10 cellular contexts compared by ENCODE assay signal in the genomic region with DNA sequence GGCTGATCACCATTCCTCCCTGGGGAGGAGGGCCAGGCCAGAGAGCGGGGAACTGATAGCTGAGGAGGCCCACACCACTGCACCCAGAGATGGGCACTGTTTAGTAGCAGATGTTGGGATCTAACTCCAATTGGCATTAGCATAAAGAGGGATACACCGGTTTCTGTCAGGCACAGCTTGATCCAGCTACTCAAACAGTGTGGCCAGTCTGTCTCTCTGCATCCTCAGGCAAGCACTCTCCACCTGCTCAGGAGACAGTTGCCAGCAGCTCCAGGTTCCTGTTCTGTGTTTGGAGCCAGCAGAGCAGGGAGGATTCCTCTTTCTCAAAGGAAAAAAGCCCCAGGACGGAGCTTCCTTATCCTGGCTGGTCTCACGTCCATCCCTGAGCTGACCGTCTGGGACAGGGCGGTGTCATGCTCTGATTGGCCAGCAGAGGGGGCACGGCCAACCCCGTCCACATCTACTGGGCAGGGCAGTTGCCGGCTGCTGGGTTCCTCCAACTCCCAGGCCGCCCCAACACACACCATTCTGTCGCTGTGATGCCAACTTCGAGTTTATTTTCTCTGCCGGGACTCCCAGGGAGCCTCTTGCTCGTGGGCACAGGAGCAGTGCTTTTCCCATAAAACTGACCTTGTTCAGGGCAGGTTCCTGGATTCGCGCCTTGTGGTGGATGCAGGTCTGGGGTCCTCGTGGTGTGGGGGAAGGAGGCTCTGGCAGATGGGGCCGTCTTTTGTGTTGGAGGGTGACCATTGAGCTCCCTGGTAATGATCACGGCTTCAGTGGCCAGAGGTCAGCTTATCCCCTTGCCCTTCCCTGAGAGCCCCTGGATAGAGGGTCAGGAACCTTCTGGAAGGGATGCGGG. TPM values are rescaled to one million over a fixed set of nuclear protein-coding genes. Genes with fewer than 3 reads are reported as not detected.
DNase-seq lines count a peak whose midpoint lies in the region; ATAC-seq and TF ChIP-seq lines count a peak whose summit lies in the region.
"Had no signal": no experiment of that assay in that cellular context is flagged by ENCODE, and none has a peak within 500 bp of the region (broad histone marks: within the 10 kb centered on the region; RNA-seq: fewer than 3 reads in every experiment).

No MANE protein-coding gene starts in this region.

- no peak overlapping the region for H3K56ac ChIP-seq in H9 (ENCODE audit: insufficient read length, low read depth, low read length)

- no CpG with 5 or more reads among the region's 20 CpGs for WGBS in H9 (ENCODE audit: extremely low coverage, insufficient read length, low lambda C conversion rate)
- no CpG with 5 or more reads among the region's 20 CpGs for WGBS in trophoblast cell (ENCODE audit: extremely low coverage, insufficient coverage, insufficient read length)

- DNase-seq in Caco-2 (peak; percentile 67 to 75), H9 (peak; percentile 84), WTC11 (ENCODE audit: low spot score) (peak; percentile 84), glomerular visceral epithelial cell (ENCODE audit: extremely low spot score) (peak; percentile 53), trophoblast cell (peak in 1 of 2 donors; percentile 64), T1000 (lab: John Stamatoyannopoulos, UW) (no peak)
- DNase-seq: naive B cell had no signal

- no peak overlapping the region for H4K12ac ChIP-seq in trophoblast cell (ENCODE audit: low read depth, low read length)

- no peak overlapping the region for H2BK20ac ChIP-seq in H9 (ENCODE audit: low read depth, low read length, poor library complexity, severe bottlenecking)

- H3K4me1 Mint-ChIP-seq in Caco-2 (ENCODE audit: low read depth, unreplicated experiment), result no peaks in the 10 kb centered on the region
- H3K4me1 Mint-ChIP-seq in H9, result no peaks in the 10 kb centered on the region; a peak in 1 of 4 replicates
- H3K4me1 Mint-ChIP-seq in WTC11, result no peaks in the 10 kb centered on the region
- H3K4me1 Mint-ChIP-seq: naive B cell had no signal

- H4K8ac ChIP-seq in H9 (replicated peaks; ENCODE audit: insufficient read length, low read depth, low read length) (no peak overlapping the region), trophoblast cell (ENCODE audit: low read depth, low read length) (no peak overlapping the region)

- TF ChIP-seq CTCF in Caco-2 (IDR thresholded peaks at IDR 0.05; ENCODE audit: insufficient read depth in 1 of 2, low read depth in 1 of 2, low read length in 1 of 2, severe bottlenecking in 1 of 2, unreplicated experiment in 1 of 2) (peak; percentile 78 to 83), H9 (conservative IDR thresholded peaks at IDR 0.05) (peak; percentile 88), WTC11 (IDR thresholded peaks at IDR 0.05) (peak; percentile 88)

- H3K23ac ChIP-seq in H9 (ENCODE audit: insufficient read length, low read depth, low read length), result no peak overlapping the region
- no peak overlapping the region for H3K23ac ChIP-seq in trophoblast cell (ENCODE audit: low read length)

- H3K4me2 ChIP-seq in H9 (ENCODE audit: insufficient read depth, insufficient read length, low read length), result no peak overlapping the region
- no peak overlapping the region for H3K4me2 ChIP-seq in trophoblast cell (ENCODE audit: low read length)

- CTCF ChIA-PET in Caco-2 (lab: Charles Lee) (interaction anchor here (0.5 to 1.0 kb wide), 6 partner anchors 9 to 723 kb away, joined by 3 to 5 read pairs (median 3); no protein-coding TSS in a partner anchor), WTC11 (lab: Charles Lee) (interaction anchor here (0.5 to 2.6 kb wide), 42 partner anchors 9 to 519 kb away, joined by 3 to 30 read pairs (median 4); no protein-coding TSS in a partner anchor)

- no peaks in the 10 kb centered on the region for H3K9me3 ChIP-seq in Caco-2
- no peaks in the 10 kb centered on the region for H3K9me3 ChIP-seq in H9 (ENCODE audit: control insufficient read depth, low read depth, low read length)
- peaks cover 8% of the 10 kb centered on the region for H3K9me3 ChIP-seq in trophoblast cell (ENCODE audit: insufficient read depth, low read depth, low read length)

- H3K14ac ChIP-seq in H9 (ENCODE audit: insufficient read depth, low read length), result no peak overlapping the region
- no peak overlapping the region for H3K14ac ChIP-seq in trophoblast cell (ENCODE audit: low read length)

- H3K36me3 ChIP-seq in Caco-2 (ENCODE audit: control insufficient read depth, insufficient read depth, low read length) (no peaks in the 10 kb centered on the region), trophoblast cell (ENCODE audit: control insufficient read depth in 1 of 2, insufficient read depth in 2 of 2, low read length in 2 of 2) (peaks cover 79 to 90% of the 10 kb centered on the region in 2 experiments)

- ATAC-seq in WTC11, result peak; percentile 98
- ATAC-seq in HG03439 (IDR thresholded peaks at IDR 0.05; ENCODE audit: unreplicated experiment), result no peak
- ATAC-seq in GM18873 (IDR thresholded peaks at IDR 0.05; ENCODE audit: low FRiP score, unreplicated experiment), result no peak

- H3K23me2 ChIP-seq in H9 (ENCODE audit: insufficient read length, low read depth, low read length, poor library complexity, severe bottlenecking), result no peaks in the 10 kb centered on the region

- H3K79me2 ChIP-seq in H9 (ENCODE audit: insufficient read depth, low read length), result no peaks in the 10 kb centered on the region
- H3K79me2 ChIP-seq in trophoblast cell (ENCODE audit: control insufficient read depth, insufficient read depth, low read length, poor library complexity), result peaks cover 3% of the 10 kb centered on the region

- H3K4me1 ChIP-seq in Caco-2, result no peaks in the 10 kb centered on the region
- H3K4me1 ChIP-seq in H9 (ENCODE audit: insufficient read depth, low read length), result no peaks in the 10 kb centered on the region
- H3K4me1 ChIP-seq in trophoblast cell (ENCODE audit: control insufficient read depth in 1 of 2, insufficient read depth in 2 of 2, low read length in 2 of 2), result peaks cover 7 to 22% of the 10 kb centered on the region in 2 experiments

- H3K9me3 Mint-ChIP-seq in Caco-2 (ENCODE audit: unreplicated experiment) (no peaks in the 10 kb centered on the region), H9 (no peaks in the 10 kb centered on the region; a peak in 2 of 5 replicates), WTC11 (no peaks in the 10 kb centered on the region)
- H3K9me3 Mint-ChIP-seq: naive B cell had no signal

- H3K27ac Mint-ChIP-seq in Caco-2 (ENCODE audit: unreplicated experiment), result no peak overlapping the region
- H3K27ac Mint-ChIP-seq in H9, result peak overlapping the region in 1 of 3 experiments; percentile 72; a peak in 1 of 7 replicates
- H3K27ac Mint-ChIP-seq in WTC11, result no peak overlapping the region
- H3K27ac Mint-ChIP-seq: naive B cell had no signal

- H3K27me3 Mint-ChIP-seq in Caco-2 (ENCODE audit: insufficient read depth, unreplicated experiment), result no peaks in the 10 kb centered on the region
- no peaks in the 10 kb centered on the region for H3K27me3 Mint-ChIP-seq in H9 (ENCODE audit: low read depth)
- no peaks in the 10 kb centered on the region for H3K27me3 Mint-ChIP-seq in WTC11 (ENCODE audit: low read depth)

- H3K27ac ChIP-seq in H9 (ENCODE audit: insufficient read length, low read depth, low read length) (no peak overlapping the region), trophoblast cell (ENCODE audit: low read depth, low read length) (no peak overlapping the region)
- H3K27ac ChIP-seq: SK-N-MC had no signal

- no peaks in the 10 kb centered on the region for H3K79me1 ChIP-seq in H9 (ENCODE audit: insufficient read depth, low read depth, low read length, poor library complexity, severe bottlenecking)
- peaks cover 3% of the 10 kb centered on the region for H3K79me1 ChIP-seq in trophoblast cell (ENCODE audit: low read length)

- no peak overlapping the region for H2BK5ac ChIP-seq in H9 (ENCODE audit: insufficient read length, low read length)
- no peak overlapping the region for H2BK5ac ChIP-seq in trophoblast cell (ENCODE audit: low read depth, low read length, poor library complexity)

- no TSS peak for BruUV-seq in Caco-2 (replicated peaks; lab: Mats Ljungman, UMichigan)

- no peak overlapping the region for H3T11ph ChIP-seq in H9 (ENCODE audit: low read length)

- H3K36me3 Mint-ChIP-seq in Caco-2 (ENCODE audit: insufficient read depth, unreplicated experiment) (no peaks in the 10 kb centered on the region), H9 (ENCODE audit: insufficient read depth in 1 of 3, low read depth in 3 of 3) (peaks cover 0 to 2% (median 2%) of the 10 kb centered on the region in 3 experiments; a peak in 1 of 7 replicates), WTC11 (no peaks in the 10 kb centered on the region)
- H3K36me3 Mint-ChIP-seq: naive B cell had no signal

- H4K91ac ChIP-seq in H9 (ENCODE audit: insufficient read length, low read depth, low read length), result no peak overlapping the region
- no peak overlapping the region for H4K91ac ChIP-seq in trophoblast cell (ENCODE audit: low read depth, low read length)

- H2AFZ ChIP-seq in H9 (ENCODE audit: low read length) (no peak overlapping the region), trophoblast cell (ENCODE audit: insufficient read depth, low read length, poor library complexity) (no peak overlapping the region)

- H3K27me3 ChIP-seq in Caco-2 (replicated peaks; ENCODE audit: control insufficient read depth, insufficient read depth, low read length) (no peaks in the 10 kb centered on the region), H9 (ENCODE audit: insufficient read depth, low read length) (no peaks in the 10 kb centered on the region), trophoblast cell (ENCODE audit: insufficient read depth, low read length) (no peaks in the 10 kb centered on the region)

- H3K4me3 ChIP-seq in Caco-2 (ENCODE audit: low read depth, low read length) (no peak overlapping the region), trophoblast cell (ENCODE audit: low read depth, low read length) (no peak overlapping the region)
- H3K4me3 ChIP-seq: SK-N-MC had no signal

- no peak overlapping the region for H4K5ac ChIP-seq in H9 (ENCODE audit: insufficient read length, low read depth, low read length)

- H3K9ac ChIP-seq in H9 (ENCODE audit: extremely low read depth, insufficient read length, low read length) (no peak overlapping the region), trophoblast cell (ENCODE audit: low read length) (peak overlapping the region; percentile 16)

- H2BK12ac ChIP-seq in H9 (ENCODE audit: insufficient read length, low read depth, low read length) (no peak overlapping the region), trophoblast cell (ENCODE audit: low read length) (no peak overlapping the region)

- H2AK5ac ChIP-seq in H9 (ENCODE audit: insufficient read length, low read length) (no peak overlapping the region), trophoblast cell (ENCODE audit: low read length) (no peak overlapping the region)

- intact Hi-C loops in Caco-2 (cut with micrococcal nuclease; ENCODE audit: unreplicated experiment), result loop anchor here (2.0 kb wide), 1 partner anchor 241 kb away; no protein-coding TSS in a partner anchor

- no peak overlapping the region for H2BK15ac ChIP-seq in H9 (ENCODE audit: low read depth, low read length)

- H3K18ac ChIP-seq in H9 (ENCODE audit: insufficient read length, low read depth, low read length) (no peak overlapping the region), trophoblast cell (ENCODE audit: low read length) (peak overlapping the region; percentile 43)

- no peaks in the 10 kb centered on the region for H4K20me1 ChIP-seq in H9 (ENCODE audit: control insufficient read depth, insufficient read depth, insufficient read length)

- H3K4me3 Mint-ChIP-seq in Caco-2 (ENCODE audit: unreplicated experiment) (no peak overlapping the region), H9 (no peak overlapping the region), WTC11 (no peak overlapping the region)
- H3K4me3 Mint-ChIP-seq: naive B cell had no signal

- no peak overlapping the region for H2BK120ac ChIP-seq in H9 (ENCODE audit: low read depth, low read length, poor library complexity, severe bottlenecking)
- no peak overlapping the region for H2BK120ac ChIP-seq in trophoblast cell (ENCODE audit: insufficient read depth, low read length, poor library complexity)

- H3K4ac ChIP-seq in H9 (ENCODE audit: low read depth, low read length) (no peak overlapping the region), trophoblast cell (ENCODE audit: low read depth, low read length) (no peak overlapping the region)

- POLR2A ChIA-PET in Caco-2 (lab: Charles Lee) (no interaction called here), WTC11 (lab: Charles Lee) (no interaction called here)

RNA-seq across cellular contexts. Expression of gene COL5A1, which starts 47.9 kb away (rescaled TPM):
- total RNA-seq in Caco-2 (2022) (4.8 and 5.7 TPM in 2 replicates), H9 (2021) (8.6 and 9.5 TPM in 2 replicates), WTC11 (2021) (13.5 to 17.7 TPM (median 16.4 TPM) in 3 replicates)
- 431 and 476 TPM in 2 replicates for polyA plus RNA-seq in trophoblast cell (2013)
